In the genomic region with DNA sequence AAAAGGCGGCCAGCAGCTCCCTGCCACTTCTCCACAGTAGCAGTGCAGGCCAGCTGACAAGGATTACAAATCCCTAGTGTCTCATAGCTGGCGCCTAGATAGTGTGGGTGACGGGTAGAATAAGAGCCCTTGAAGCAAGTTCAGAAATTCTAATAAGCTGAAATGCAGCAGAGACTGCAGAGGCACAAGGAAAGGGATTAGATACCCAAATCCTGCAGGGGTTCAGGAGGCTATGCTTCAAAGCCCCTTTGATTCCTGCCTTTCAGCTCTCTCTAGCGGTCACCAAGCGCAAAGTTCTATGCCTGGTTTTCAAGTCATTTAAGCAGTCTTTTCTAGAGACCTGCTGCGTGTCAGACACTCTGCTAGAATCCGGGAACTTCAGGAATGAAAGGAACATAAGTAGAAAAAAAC, we compare ENCODE assay signal across 8 cellular contexts.
DNase-seq lines count a peak whose midpoint lies in the region; ATAC-seq, FAIRE-seq and TF ChIP-seq lines count a peak whose summit lies in the region.

No MANE protein-coding gene starts in this region.

- peaks cover 0 to 10% (median 2%) of the 10 kb centered on the region in 7 donors for H3K9me3 Mint-ChIP-seq in CD14-positive monocyte
- H3K9me3 Mint-ChIP-seq in activated naive CD4-positive, alpha-beta T cell treated with anti-CD3 and anti-CD28 coated beads, Interleukin-2, amount 50 U/mL, for 72 hours, result no peaks in the 10 kb centered on the region

- peak; percentile 42 for ATAC-seq in GM19351 (IDR thresholded peaks at IDR 0.05; ENCODE audit: unreplicated experiment)
- ATAC-seq in activated naive CD4-positive, alpha-beta T cell treated with anti-CD3 and anti-CD28 coated beads, Interleukin-2, amount 50 U/mL, for 72 hours, result no peak
- ATAC-seq in HG03097 (IDR thresholded peaks at IDR 0.05; ENCODE audit: low FRiP score, unreplicated experiment), result no peak

- TF ChIP-seq CTCF in CD14-positive monocyte (IDR thresholded peaks at IDR 0.05), result no peak

- H3K27ac Mint-ChIP-seq in CD14-positive monocyte, result peak overlapping the region in 2 of 7 donors; percentile 25 to 64
- peak overlapping the region; percentile 22 to 91 for H3K27ac Mint-ChIP-seq in activated naive CD4-positive, alpha-beta T cell treated with anti-CD3 and anti-CD28 coated beads, Interleukin-2, amount 50 U/mL, for 72 hours

- H3K36me3 Mint-ChIP-seq in CD14-positive monocyte, result no peaks in the 10 kb centered on the region
- peaks cover 0 to 8% of the 10 kb centered on the region in 2 donors for H3K36me3 Mint-ChIP-seq in activated naive CD4-positive, alpha-beta T cell treated with anti-CD3 and anti-CD28 coated beads, Interleukin-2, amount 50 U/mL, for 72 hours

- H3K27me3 Mint-ChIP-seq in CD14-positive monocyte (ENCODE audit: low read depth in 3 of 3), result peaks cover 1 to 6% (median 3%) of the 10 kb centered on the region in 3 donors

- H3K4me3 Mint-ChIP-seq in CD14-positive monocyte, result peak overlapping the region; percentile 80 to 87

- no peak for FAIRE-seq in RCC 7860 (lab: Jason Lieb, UNC)

- peaks cover 23% of the 10 kb centered on the region for H3K4me1 Mint-ChIP-seq in CD14-positive monocyte

- intact Hi-C loops in CD14-positive monocyte (cut with micrococcal nuclease), result no loop called here

- DNase-seq in CD14-positive monocyte (ENCODE audit: low spot score) (no peak), NCI-H1417 (lab: John Stamatoyannopoulos, UW) (peak in 2 of 3 experiments; percentile 68 to 80), globus pallidus (ENCODE audit: low spot score) (peak; percentile 51), nucleus accumbens (lab: John Stamatoyannopoulos, UW) (peak in 35 of 56 donors; percentile 0 to 59 (median 22)), RCC 7860 (ENCODE audit: low spot score) (no peak)
- DNase-seq in activated naive CD4-positive, alpha-beta T cell treated with anti-CD3 and anti-CD28 coated beads, Interleukin-2, amount 50 U/mL, for 72 hours (ENCODE audit: low spot score in 2 of 2), result no peak

Comparison
In these comparisons a context has a peak if more than half of its experiments do, and no peak if none do; other contexts are left out.
1. DNase-seq: peak in NCI-H1417 (2 of 3), globus pallidus (single experiment) and nucleus accumbens (35 of 56); none in CD14-positive monocyte (single experiment), activated naive CD4-positive, alpha-beta T cell treated with anti-CD3 and anti-CD28 coated beads, Interleukin-2, amount 50 U/mL, for 72 hours (0 of 2) and RCC 7860 (single experiment).